ENCODE assay signal across 1 cellular context in genomic region chr15:92839696-92840095, GRCh38.
TF ChIP-seq lines count a peak whose summit lies in the region.

No MANE protein-coding gene starts in this region.

TF ChIP-seq in SK-N-SH, 30 proteins besides CTCF, POLR2A, EP300 and RAD21 (continued from another document):
- TF ChIP-seq REST (IDR thresholded peaks at IDR 0.05; ENCODE audit: low read depth, low read length), result no peak
- TF ChIP-seq FOSL2 (IDR thresholded peaks at IDR 0.05; ENCODE audit: borderline replicate concordance, low read depth), result no peak
- TF ChIP-seq FOXM1 (IDR thresholded peaks at IDR 0.05; ENCODE audit: low read depth), result no peak
- TF ChIP-seq GATA2 (CRISPR knock-in tag; IDR thresholded peaks at IDR 0.05), result no peak
- no peak for TF ChIP-seq NFIC (IDR thresholded peaks at IDR 0.05; ENCODE audit: borderline replicate concordance)
- no peak for TF ChIP-seq MXI1 (IDR thresholded peaks at IDR 0.05; ENCODE audit: low read depth, low read length)
- TF ChIP-seq, protein P1, sequence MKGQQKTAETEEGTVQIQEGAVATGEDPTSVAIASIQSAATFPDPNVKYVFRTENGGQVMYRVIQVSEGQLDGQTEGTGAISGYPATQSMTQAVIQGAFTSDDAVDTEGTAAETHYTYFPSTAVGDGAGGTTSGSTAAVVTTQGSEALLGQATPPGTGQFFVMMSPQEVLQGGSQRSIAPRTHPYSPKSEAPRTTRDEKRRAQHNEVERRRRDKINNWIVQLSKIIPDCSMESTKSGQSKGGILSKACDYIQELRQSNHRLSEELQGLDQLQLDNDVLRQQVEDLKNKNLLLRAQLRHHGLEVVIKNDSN (IDR thresholded peaks at IDR 0.05; ENCODE audit: borderline replicate concordance, low read depth), result no peak
- TF ChIP-seq RCOR1 (IDR thresholded peaks at IDR 0.05; ENCODE audit: low read length), result no peak
- TF ChIP-seq FOXJ3 (CRISPR knock-in tag; IDR thresholded peaks at IDR 0.05), result no peak
- no peak for TF ChIP-seq RXRA (IDR thresholded peaks at IDR 0.05; ENCODE audit: borderline replicate concordance, low read depth)
